In genomic region chr2:6103949-6104348, GRCh38 we compare ENCODE assay signal across 13 cellular contexts.
DNase-seq lines count a peak whose midpoint lies in the region; ATAC-seq, FAIRE-seq and TF ChIP-seq lines count a peak whose summit lies in the region.
"Had no signal": no experiment of that assay in that cellular context is flagged by ENCODE, and none has a peak within 500 bp of the region (broad histone marks: within the 10 kb centered on the region; RNA-seq: fewer than 3 reads in every experiment).

No MANE protein-coding gene starts in this region.

- no peaks in the 10 kb centered on the region for H3K79me2 ChIP-seq in SU-DHL-6 (ENCODE audit: insufficient read depth, low read length)

- no peak overlapping the region for H3K9ac ChIP-seq in SU-DHL-6 (ENCODE audit: low read length)

- no peak overlapping the region for H3K4me3 ChIP-seq in SU-DHL-6 (ENCODE audit: insufficient read depth, low read length, poor library complexity, severe bottlenecking)
- H3K4me3 ChIP-seq: upper lobe of left lung had no signal

- TF ChIP-seq CTCF in 22Rv1 (IDR thresholded peaks at IDR 0.05) = peak; percentile 31
- peak; percentile 43 for TF ChIP-seq CTCF in GM12873 (IDR thresholded peaks at IDR 0.05; ENCODE audit: insufficient read depth, low read depth, low read length, missing control alignments)
- peak; percentile 40 for TF ChIP-seq CTCF in SU-DHL-6 (IDR thresholded peaks at IDR 0.05; ENCODE audit: insufficient read depth, low read length, poor library complexity, severe bottlenecking)

- no peaks in the 10 kb centered on the region for H3K27me3 ChIP-seq in SU-DHL-6 (ENCODE audit: low read length)
- H3K27me3 ChIP-seq: upper lobe of left lung had no signal

- H4K20me1 ChIP-seq in SU-DHL-6 (ENCODE audit: low read depth, low read length) = no peaks in the 10 kb centered on the region

- H3K4me2 ChIP-seq in SU-DHL-6 (ENCODE audit: low read depth, low read length, poor library complexity, severe bottlenecking) = no peak overlapping the region

- H3K27ac ChIP-seq in 22Rv1 = 0 out of 2 replicates have a peak overlapping the region, but pooled peaks have one; percentile 21
- H3K27ac ChIP-seq in SU-DHL-6 (ENCODE audit: low read depth, low read length) = no peak overlapping the region
- H3K27ac ChIP-seq: upper lobe of left lung had no signal

- no peaks in the 10 kb centered on the region for H3K9me2 ChIP-seq in SU-DHL-6 (replicated peaks; ENCODE audit: insufficient read depth, low read length)

- H2AFZ ChIP-seq in SU-DHL-6 (ENCODE audit: low read depth, low read length, severe bottlenecking) = peak overlapping the region; percentile 85

- no peak for FAIRE-seq in RCC 7860 (lab: Jason Lieb, UNC)

- H3F3A ChIP-seq in SU-DHL-6 (ENCODE audit: insufficient read depth) = no peaks in the 10 kb centered on the region

- no peak for ATAC-seq in GM18909 (IDR thresholded peaks at IDR 0.05; ENCODE audit: poor library complexity, unreplicated experiment)
- ATAC-seq: WTC11 had no signal

- no peaks in the 10 kb centered on the region for H3K9me3 ChIP-seq in SU-DHL-6 (ENCODE audit: insufficient read depth, low read length)
- H3K9me3 ChIP-seq: upper lobe of left lung had no signal

- no peaks in the 10 kb centered on the region for H3K36me3 ChIP-seq in SU-DHL-6 (ENCODE audit: low read length)
- H3K36me3 ChIP-seq: upper lobe of left lung had no signal

- DNase-seq in NCI-H2029 (lab: John Stamatoyannopoulos, UW) (peak; percentile 91), midbrain (lab: John Stamatoyannopoulos, UW) (no peak), RCC 7860 (ENCODE audit: low spot score) (no peak), hypothalamus (lab: John Stamatoyannopoulos, UW) (no peak)
- DNase-seq: activated T-cell treated with anti-CD3 and anti-CD28 coated beads, Interleukin-2, amount 50 U/mL, for 48 hours; effector CD8-positive, alpha-beta T cell; NCI-H1694 treated with DMSO at 0.1 percent for 48 hours; upper lobe of left lung had no signal
